Comparison of ENCODE assay signal across 35 cellular contexts in genomic region chr1:245361056-245361455, GRCh38.
"Had no signal": no experiment of that assay in that cellular context is flagged by ENCODE, and none has a peak within 500 bp of the region (broad histone marks: within the 10 kb centered on the region; RNA-seq: fewer than 3 reads in every experiment).

No MANE protein-coding gene starts in this region.

- H3K4me2 ChIP-seq: KMS-11, PC-9 had no signal

- H3K4me3 ChIP-seq: PC-9 had no signal

- H2AFZ ChIP-seq: PC-9 had no signal

- H3K27ac ChIP-seq: KMS-11, PC-9, RWPE1, WERI-Rb-1 had no signal

- DNase-seq: activated CD4-positive, alpha-beta memory T cell treated with anti-CD3 and anti-CD28 coated beads, Interleukin-2, amount 10 ng/mL, durations not matched to agents 7 days and 5 days; activated CD4-positive, alpha-beta T cell treated with anti-CD3 and anti-CD28 coated beads for 1 hour; activated CD4-positive, alpha-beta T cell treated with anti-CD3 and anti-CD28 coated beads for 48 hours; activated CD4-positive, CD25-positive, alpha-beta regulatory T cell; activated CD8-positive, alpha-beta memory T cell treated with anti-CD3 and anti-CD28 coated beads for 24 hours; activated CD8-positive, alpha-beta memory T cell treated with anti-CD3 and anti-CD28 coated beads, Interleukin-2, amount 10 ng/mL, durations not matched to agents 7 days and 5 days; activated CD8-positive, alpha-beta memory T cell treated with anti-CD3 and anti-CD28 coated beads, Interleukin-2, amount 50 U/mL, for 48 hours; activated effector memory CD4-positive, alpha-beta T cell treated with Interleukin-2 at 50 U/mL for 16 hours; activated naive CD4-positive, alpha-beta T cell treated with anti-CD3 and anti-CD28 coated beads, Interleukin-2, amount 10 ng/mL, durations not matched to agents 7 days and 5 days; activated naive CD8-positive, alpha-beta T cell treated with anti-CD3 and anti-CD28 coated beads, Interleukin-2, amount 50 U/mL, for 24 hours; activated T-cell treated with anti-CD3 and anti-CD28 coated beads, Interleukin-2, amount 50 U/mL, for 48 hours; anterior cingulate cortex; caudate nucleus; cerebellar nuclear complex; MM.1S; MV-4-11; NCI-H1092; NCI-H1436 treated with DMSO at 0.1 percent for 48 hours; NCI-H1694 treated with DMSO at 0.1 percent for 48 hours; NCI-H2029; NCI-H2107; NCI-H226; NCI-H446 treated with DMSO at 0.1 percent for 48 hours; NCI-H524 treated with DMSO at 0.1 percent for 48 hours; NK-92 treated with Interleukin-12 subunit alpha and Interleukin-12 subunit beta, amount 100 ng/mL, for 24 hours; PC-9; SIG-M5; SW 1271; T-helper 1 cell; T-helper 2 cell; T-helper 9 cell; WERI-Rb-1 had no signal

- H3K9ac ChIP-seq: KMS-11 had no signal

- H3K36me3 ChIP-seq: WERI-Rb-1 had no signal

- ATAC-seq: activated CD8-positive, alpha-beta memory T cell treated with anti-CD3 and anti-CD28 coated beads, Interleukin-2, amount 10 ng/mL, durations not matched to agents 7 days and 5 days; activated naive CD8-positive, alpha-beta T cell treated with anti-CD3 and anti-CD28 coated beads, Interleukin-2, amount 50 U/mL, for 24 hours; Right ventricle myocardium inferior had no signal
